In the genomic region with DNA sequence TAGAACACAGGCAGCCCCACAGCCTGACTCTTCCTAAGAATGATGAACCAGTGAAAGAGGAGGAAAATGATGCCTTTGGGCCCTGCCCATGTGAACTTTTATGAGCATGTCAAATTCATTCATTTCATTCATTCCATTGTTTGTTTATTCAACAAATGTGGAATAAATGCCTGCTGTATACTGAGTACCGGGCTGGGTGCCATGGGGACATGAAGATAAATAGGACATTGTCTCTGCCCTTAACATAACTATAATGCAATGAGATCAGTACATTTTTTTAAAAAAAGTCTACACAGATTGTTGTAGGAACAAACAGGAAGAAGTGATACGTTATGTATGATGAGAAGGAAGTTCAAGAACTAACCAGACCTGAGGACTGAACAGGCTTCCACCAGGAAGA, we compare ENCODE assay signal across 21 cellular contexts. TPM values are rescaled to one million over a fixed set of nuclear protein-coding genes. Genes with fewer than 3 reads are reported as not detected.
"Had no signal": no experiment of that assay in that cellular context is flagged by ENCODE, and none has a peak within 500 bp of the region (broad histone marks: within the 10 kb centered on the region; RNA-seq: fewer than 3 reads in every experiment).

No MANE protein-coding gene starts in this region.

- ATAC-seq: activated naive CD8-positive, alpha-beta T cell treated with anti-CD3 and anti-CD28 coated beads, Interleukin-2, amount 50 U/mL, for 24 hours; effector memory CD8-positive, alpha-beta T cell; natural killer cell; pancreas; stimulated activated memory B cell treated with anti-CD40 and anti-IgM and Interleukin-4, amounts not matched to agents 10 μg/mL and 1 μg/mL and 100 μg/mL, for 72 hours; upper lobe of right lung had no signal

- H3K9me3 ChIP-seq: ascending aorta, left ventricle myocardium inferior, pancreas, sigmoid colon, upper lobe of right lung had no signal

- H3K36me3 ChIP-seq: ascending aorta, left ventricle myocardium inferior, pancreas had no signal

- H3K4me3 ChIP-seq: ascending aorta, left ventricle myocardium inferior, pancreas, sigmoid colon, upper lobe of right lung had no signal

- H3K27me3 ChIP-seq: ascending aorta, pancreas, sigmoid colon, upper lobe of right lung had no signal

- DNase-seq: activated CD4-positive, alpha-beta T cell treated with anti-CD3 and anti-CD28 coated beads for 1 hour; activated CD8-positive, alpha-beta memory T cell treated with anti-CD3 and anti-CD28 coated beads for 24 hours; activated CD8-positive, alpha-beta memory T cell treated with anti-CD3 and anti-CD28 coated beads, Interleukin-2, amount 50 U/mL, for 48 hours; activated effector memory CD4-positive, alpha-beta T cell treated with Interleukin-2 at 50 U/mL for 16 hours; activated naive CD4-positive, alpha-beta T cell treated with anti-CD3 and anti-CD28 coated beads, Interleukin-2, amount 10 ng/mL, durations not matched to agents 7 days and 5 days; activated naive CD8-positive, alpha-beta T cell treated with anti-CD3 and anti-CD28 coated beads, Interleukin-2, amount 50 U/mL, for 24 hours; activated T-cell treated with anti-CD3 and anti-CD28 coated beads, Interleukin-2, amount 50 U/mL, for 48 hours; cerebellar nuclear complex; effector memory CD8-positive, alpha-beta T cell; kidney; left ventricle myocardium inferior; mesendoderm; natural killer cell; pancreas; sigmoid colon; stimulated activated CD4-positive, alpha-beta T cell treated with anti-CD3 and anti-CD28 coated beads, Interleukin-4, amount 100 ng/mL, for 4 hours; T-helper 2 cell; upper lobe of right lung; WERI-Rb-1 had no signal

- H3K27ac ChIP-seq: ascending aorta, left ventricle myocardium inferior, pancreas, sigmoid colon, upper lobe of right lung, WERI-Rb-1 had no signal

- H3K4me1 ChIP-seq: ascending aorta, left ventricle myocardium inferior, pancreas, sigmoid colon had no signal

RNA-seq across cellular contexts. Expression of a gene that starts 14.7 kb away (rescaled TPM):
- total RNA-seq: ascending aorta had no signal
